Comparison of ENCODE assay signal across 17 cellular contexts in the genomic region with DNA sequence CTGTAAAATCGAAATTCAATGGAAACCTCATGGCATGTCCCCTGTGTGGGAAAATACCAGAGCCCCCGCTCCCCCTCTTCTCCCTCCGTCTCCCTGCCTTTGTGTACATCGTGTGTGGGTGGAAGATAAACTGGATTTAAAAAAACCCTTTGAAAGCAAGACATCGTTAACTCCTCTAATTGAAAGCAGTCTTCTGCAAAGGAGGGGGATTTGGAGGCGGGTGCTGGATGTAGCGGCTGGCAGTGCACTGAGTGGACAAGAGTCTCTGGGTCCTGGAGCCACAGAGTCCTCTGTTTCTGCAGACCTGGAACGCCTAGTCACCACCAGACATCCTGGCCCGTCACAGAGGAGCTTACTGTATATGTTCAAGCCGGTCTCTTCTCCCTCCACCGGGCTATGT.
DNase-seq lines count a peak whose midpoint lies in the region; ATAC-seq and TF ChIP-seq lines count a peak whose summit lies in the region.
"Had no signal": no experiment of that assay in that cellular context is flagged by ENCODE, and none has a peak within 500 bp of the region (broad histone marks: within the 10 kb centered on the region; RNA-seq: fewer than 3 reads in every experiment).

No MANE protein-coding gene starts in this region.

- H3K4me3 ChIP-seq in SJSA1: no peak overlapping the region
- no peak overlapping the region for H3K4me3 ChIP-seq in hepatocyte
- no peak overlapping the region for H3K4me3 ChIP-seq in tibial nerve
- H3K4me3 ChIP-seq in PC-3 (ENCODE audit: low read length): no peak overlapping the region
- H3K4me3 ChIP-seq: lower lobe of right lung had no signal

- H3K27ac ChIP-seq in SJSA1: peak overlapping the region; percentile 67
- peak overlapping the region; percentile 46 for H3K27ac ChIP-seq in hepatocyte
- H3K27ac ChIP-seq in tibial nerve: no peak overlapping the region
- H3K27ac ChIP-seq in PC-3 (ENCODE audit: low read length): no peak overlapping the region
- H3K27ac ChIP-seq: lower lobe of right lung had no signal

- no peak for TF ChIP-seq POLR2A in tibial nerve (IDR thresholded peaks at IDR 0.05)

- H3K36me3 ChIP-seq in SJSA1 (no peaks in the 10 kb centered on the region), hepatocyte (replicated peaks; ENCODE audit: insufficient read depth, low read depth) (no peaks in the 10 kb centered on the region), tibial nerve (no peaks in the 10 kb centered on the region), PC-3 (ENCODE audit: low read depth, low read length) (no peaks in the 10 kb centered on the region)
- H3K36me3 ChIP-seq: lower lobe of right lung had no signal

- CTCF ChIA-PET in PC-3 (lab: Charles Lee): no interaction called here

- H3K9ac ChIP-seq in PC-3 (ENCODE audit: low read length): no peak overlapping the region

- no peak for TF ChIP-seq EP300 in tibial nerve (IDR thresholded peaks at IDR 0.05)

- WGBS in hepatocyte (ENCODE audit: low lambda C conversion rate, missing lambda C conversion rate): 28% methylated on average over 11 of the region's 11 CpGs
- 36 to 42% methylated on average over 11 of the region's 11 CpGs for WGBS in tibial nerve, 2 donors

- H3K9me3 ChIP-seq in SJSA1 (replicated peaks): no peaks in the 10 kb centered on the region
- H3K9me3 ChIP-seq in hepatocyte (ENCODE audit: low read depth): no peaks in the 10 kb centered on the region
- H3K9me3 ChIP-seq in tibial nerve: no peaks in the 10 kb centered on the region
- no peaks in the 10 kb centered on the region for H3K9me3 ChIP-seq in PC-3 (ENCODE audit: low read length)
- H3K9me3 ChIP-seq: lower lobe of right lung had no signal

- no peaks in the 10 kb centered on the region for H3F3A ChIP-seq in PC-3 (ENCODE audit: low read length, unreplicated experiment)

- H3K4me1 ChIP-seq in SJSA1 (replicated peaks): peaks cover 33% of the 10 kb centered on the region
- peaks cover 36% of the 10 kb centered on the region for H3K4me1 ChIP-seq in hepatocyte (ENCODE audit: insufficient read depth)
- H3K4me1 ChIP-seq in tibial nerve: peaks cover 0 to 28% (median 6%) of the 10 kb centered on the region in 4 donors
- H3K4me1 ChIP-seq in PC-3 (ENCODE audit: insufficient read depth, low read length): no peaks in the 10 kb centered on the region
- H3K4me1 ChIP-seq: lower lobe of right lung had no signal

- ATAC-seq in left lobe of liver: no peak
- ATAC-seq in PC-3: no peak
- ATAC-seq: natural killer cell, Right ventricle myocardium inferior had no signal

- no peaks in the 10 kb centered on the region for H4K20me1 ChIP-seq in hepatocyte (ENCODE audit: insufficient read depth, poor library complexity, severe bottlenecking)
- no peaks in the 10 kb centered on the region for H4K20me1 ChIP-seq in PC-3 (ENCODE audit: low read length)

- H2AFZ ChIP-seq in hepatocyte (no peak overlapping the region), PC-3 (ENCODE audit: low read length) (no peak overlapping the region)

- POLR2A ChIA-PET in PC-3 (lab: Charles Lee; ENCODE audit: unreplicated experiment): no interaction called here

- no TSS peak for BruUV-seq in PC-3 (replicated peaks; lab: Mats Ljungman, UMichigan)

- H3K4me2 ChIP-seq in hepatocyte: peak overlapping the region; percentile 47
- H3K4me2 ChIP-seq in PC-3 (ENCODE audit: low read length): no peak overlapping the region

- intact Hi-C loops in PC-3 (cut with micrococcal nuclease): no loop called here

- TF ChIP-seq CTCF in hepatocyte (IDR thresholded peaks at IDR 0.05; ENCODE audit: poor library complexity) (no peak), tibial nerve (IDR thresholded peaks at IDR 0.05) (no peak), PC-3 (conservative IDR thresholded peaks at IDR 0.05; ENCODE audit: low read depth, low read length) (no peak)

- H3K9me2 ChIP-seq in hepatocyte (replicated peaks; ENCODE audit: insufficient read depth): no peaks in the 10 kb centered on the region
- H3K9me2 ChIP-seq in PC-3 (replicated peaks; ENCODE audit: low read length): no peaks in the 10 kb centered on the region

- DNase-seq in NCI-H82 (lab: John Stamatoyannopoulos, UW) (peak; percentile 11), NCI-H82 treated with DMSO at 0.1 percent for 48 hours (lab: John Stamatoyannopoulos, UW; ENCODE audit: unreplicated experiment) (no peak), SJSA1 (ENCODE audit: low read depth in 1 of 2, low spot score in 2 of 2) (peak; percentile 58 to 75), hepatocyte (ENCODE audit: low spot score) (peak; percentile 25), tibial nerve (ENCODE audit: low spot score in 2 of 2) (no peak), left lobe of liver (ENCODE audit: low spot score) (no peak), pons (ENCODE audit: low spot score) (no peak), PC-3 (no peak)
- DNase-seq: activated CD4-positive, CD25-positive, alpha-beta regulatory T cell treated with anti-CD3 and anti-CD28 coated beads, Interleukin-2, amount 50 U/mL, for 72 hours; activated effector memory CD4-positive, alpha-beta T cell treated with Interleukin-2 at 50 U/mL for 16 hours; amygdala; CD4-positive, alpha-beta memory T cell; GOT3; lower lobe of right lung; natural killer cell; stimulated activated naive CD4-positive, alpha-beta T cell treated with Interleukin-2 at 50 U/mL for 16 hours had no signal

- H3K79me2 ChIP-seq in hepatocyte: no peaks in the 10 kb centered on the region
- H3K79me2 ChIP-seq in PC-3 (ENCODE audit: low read length): no peaks in the 10 kb centered on the region

- no peaks in the 10 kb centered on the region for H3K27me3 ChIP-seq in SJSA1 (replicated peaks)
- no peaks in the 10 kb centered on the region for H3K27me3 ChIP-seq in hepatocyte
- H3K27me3 ChIP-seq in tibial nerve: no peaks in the 10 kb centered on the region
- peaks cover 10% of the 10 kb centered on the region for H3K27me3 ChIP-seq in PC-3 (ENCODE audit: low read length)

Comparison
In these comparisons a context has a peak if more than half of its experiments do, and no peak if none do; other contexts are left out.
1. DNase-seq: peak in NCI-H82 (single experiment), SJSA1 (2 of 2) and hepatocyte (single experiment); none in NCI-H82 treated with DMSO at 0.1 percent for 48 hours (single experiment), tibial nerve (0 of 2), left lobe of liver (single experiment), pons (single experiment) and PC-3 (single experiment).
2. H3K27ac ChIP-seq: peak in SJSA1 (single experiment) and hepatocyte (single experiment); none in tibial nerve (0 of 4) and PC-3 (single experiment).